In the genomic region with DNA sequence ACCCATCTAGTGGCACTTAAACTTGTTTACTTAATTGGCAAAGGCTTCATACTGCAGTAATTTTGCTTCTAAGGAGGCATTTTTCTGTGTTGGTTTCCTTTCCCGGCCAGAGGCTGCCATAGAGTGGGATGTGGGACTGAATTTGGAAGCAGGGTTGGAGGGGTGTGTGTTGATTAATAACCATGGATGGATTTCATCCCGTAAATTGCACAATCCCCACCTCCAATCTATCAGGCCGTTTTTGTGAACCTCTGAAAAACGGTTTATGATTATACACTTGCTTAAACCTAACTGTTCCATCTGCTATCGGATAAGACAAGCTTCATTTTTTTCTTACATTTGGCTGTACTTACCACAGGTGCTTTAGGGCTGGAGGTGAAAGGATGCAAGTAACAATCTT, we compare ENCODE assay signal across 8 cellular contexts. TPM values are rescaled to one million over a fixed set of nuclear protein-coding genes. Genes with fewer than 3 reads are reported as not detected.
A peak's percentile ranks its signal among the peaks of the same experiment; 100 is the strongest.
DNase-seq lines count a peak whose midpoint lies in the region; ATAC-seq, FAIRE-seq and TF ChIP-seq lines count a peak whose summit lies in the region.

No MANE protein-coding gene starts in this region.

- peaks cover 3% of the 10 kb centered on the region for H3K23me2 ChIP-seq in H1 (ENCODE audit: low read depth, low read length)

- DNase-seq in Caco-2 (no peak), NB4 (ENCODE audit: low read depth) (no peak), H1 (ENCODE audit: low read depth in 1 of 2, low spot score in 2 of 2) (no peak), NCI-H526 (lab: John Stamatoyannopoulos, UW) (no peak), GM10266 (ENCODE audit: extremely low spot score) (no peak), NCI-H446 treated with DMSO at 0.1 percent for 48 hours (lab: John Stamatoyannopoulos, UW) (no peak)

- POLR2A ChIA-PET in Caco-2 (lab: Charles Lee) = interaction anchor here (0.5 kb wide), 1 partner anchor 37 kb away, joined by 3 read pairs; no protein-coding TSS in a partner anchor
- POLR2A ChIA-PET in H1 (lab: Charles Lee; ENCODE audit: partially characterized antibody) = interaction anchor here (1.2 kb wide), 1 partner anchor 10 kb away, joined by 3 read pairs; no protein-coding TSS in a partner anchor

- no peak overlapping the region for H3K14ac ChIP-seq in H1 (ENCODE audit: insufficient read length)

- H4K20me1 ChIP-seq in H1 (replicated peaks in 1 of 2; ENCODE audit: control insufficient read depth in 1 of 2, insufficient read depth in 2 of 2, low read length in 2 of 2) = peaks cover 0 to 2% of the 10 kb centered on the region in 2 experiments

- H3K4me1 ChIP-seq in Caco-2 (peaks cover 19% of the 10 kb centered on the region), H1 (replicated peaks in 1 of 4; ENCODE audit: control insufficient read depth in 3 of 4, insufficient read depth in 4 of 4, low read length in 3 of 4) (peaks cover 0 to 2% (median 2%) of the 10 kb centered on the region in 4 experiments; a peak in 3 of 7 replicates), neutrophil (ENCODE audit: control insufficient read depth in 1 of 2, insufficient read depth in 1 of 2, low read depth in 1 of 2, low read length in 1 of 2) (peaks cover 46 to 49% of the 10 kb centered on the region in 2 experiments)

- no peaks in the 10 kb centered on the region for H3K9me3 ChIP-seq in Caco-2
- no peaks in the 10 kb centered on the region for H3K9me3 ChIP-seq in H1 (ENCODE audit: insufficient read depth in 2 of 2, low read depth in 1 of 2, low read length in 1 of 2)
- H3K9me3 ChIP-seq in neutrophil = no peaks in the 10 kb centered on the region

- no TSS peak for BruUV-seq in Caco-2 (replicated peaks; lab: Mats Ljungman, UMichigan)

- no peak overlapping the region for H3K56ac ChIP-seq in H1 (replicated peaks; ENCODE audit: insufficient read length, low read depth, low read length)

- no peak overlapping the region for H3K23ac ChIP-seq in H1 (ENCODE audit: insufficient read length)

- intact Hi-C loops in Caco-2 (cut with micrococcal nuclease; ENCODE audit: unreplicated experiment) = loop anchor here (5.0 kb wide), 1 partner anchor 40 kb away; no protein-coding TSS in a partner anchor

- H3K4ac ChIP-seq in H1 (replicated peaks; ENCODE audit: insufficient read length, low read depth, low read length) = no peak overlapping the region

- no peak for ATAC-seq in HG02938 (IDR thresholded peaks at IDR 0.05; ENCODE audit: unreplicated experiment)

- H3K27me3 Mint-ChIP-seq in Caco-2 (ENCODE audit: insufficient read depth, unreplicated experiment) = no peaks in the 10 kb centered on the region

- H3K9ac ChIP-seq in H1 (replicated peaks in 1 of 4; ENCODE audit: extremely low read depth in 1 of 4, low read depth in 3 of 4, low read length in 3 of 4) = peak overlapping the region in 1 of 4 experiments; percentile 53; a peak in 3 of 7 replicates

- TF ChIP-seq RAD21 in H1 (IDR thresholded peaks at IDR 0.05 in 1 of 2, conservative IDR thresholded peaks at IDR 0.05 in 1 of 2; ENCODE audit: low read depth in 2 of 2, low read length in 2 of 2) = no peak

- no peak for TF ChIP-seq POLR2A in NB4 (IDR thresholded peaks at IDR 0.05; ENCODE audit: extremely low read depth, insufficient read length)
- no peak for TF ChIP-seq POLR2A in H1 (IDR thresholded peaks at IDR 0.05; ENCODE audit: control extremely low read depth in 1 of 2, low read depth in 2 of 2, low read length in 2 of 2)

- H3K79me2 ChIP-seq in H1 (ENCODE audit: control insufficient read depth in 1 of 2, insufficient read depth in 2 of 2, low read length in 2 of 2) = peaks cover 0 to 37% of the 10 kb centered on the region in 2 experiments; a peak in 2 of 4 replicates

- H2BK5ac ChIP-seq in H1 (ENCODE audit: low read depth, low read length) = no peak overlapping the region

- FAIRE-seq in H1 (lab: Jason Lieb, UNC) = no peak

- no peak overlapping the region for H2BK20ac ChIP-seq in H1 (ENCODE audit: low read length)

- H3K27ac Mint-ChIP-seq in Caco-2 (ENCODE audit: unreplicated experiment) = peak overlapping the region; percentile 93

- no peak overlapping the region for H4K91ac ChIP-seq in H1 (replicated peaks; ENCODE audit: insufficient read length, low read length)

- peaks cover 46% of the 10 kb centered on the region for H3K36me3 Mint-ChIP-seq in Caco-2 (ENCODE audit: insufficient read depth, unreplicated experiment)

- peak overlapping the region; percentile 99 for H3K4me3 Mint-ChIP-seq in Caco-2 (ENCODE audit: unreplicated experiment)

- 0 out of 2 replicates have a peak, but pooled peaks cover 3% of the 10 kb centered on the region for H3K79me1 ChIP-seq in H1 (ENCODE audit: low read depth, low read length)

- H3K18ac ChIP-seq in H1 (ENCODE audit: extremely low read depth, low read length) = no peak overlapping the region

- H4K5ac ChIP-seq in H1 (ENCODE audit: insufficient read length, low read depth, low read length) = no peak overlapping the region

- no peak overlapping the region for H4K8ac ChIP-seq in H1 (ENCODE audit: extremely low read depth, insufficient read depth, low read length)

- no peak overlapping the region for H2BK120ac ChIP-seq in H1 (replicated peaks; ENCODE audit: low read depth, low read length)

- no peak for TF ChIP-seq EP300 in H1 (IDR thresholded peaks at IDR 0.05; ENCODE audit: borderline replicate concordance in 1 of 2, low read depth in 2 of 2, low read length in 2 of 2)

- H3K4me1 Mint-ChIP-seq in Caco-2 (ENCODE audit: low read depth, unreplicated experiment) = peaks cover 21% of the 10 kb centered on the region

- no peak overlapping the region for H3K27ac ChIP-seq in H1 (ENCODE audit: low read depth, low read length)
- H3K27ac ChIP-seq in neutrophil = peak overlapping the region; percentile 91

- no peak overlapping the region for H2BK12ac ChIP-seq in H1 (ENCODE audit: low read depth, low read length)

- peak overlapping the region; percentile 97 for H3K4me3 ChIP-seq in Caco-2 (ENCODE audit: low read depth, low read length)
- peak overlapping the region; percentile 88 for H3K4me3 ChIP-seq in NB4 (ENCODE audit: low read depth, low read length)
- H3K4me3 ChIP-seq in H1 (ENCODE audit: extremely low read depth in 1 of 4, insufficient read depth in 2 of 4, low read depth in 3 of 4, low read length in 4 of 4) = peak overlapping the region; percentile 81 to 89 (median 84); a peak in 7 of 8 replicates
- H3K4me3 ChIP-seq in neutrophil (ENCODE audit: low read depth in 1 of 2, low read length in 1 of 2) = peak overlapping the region; percentile 86 to 99

- WGBS in H1 (ENCODE audit: extremely low coverage in 1 of 2, insufficient coverage in 1 of 2, insufficient read length in 1 of 2, insufficient replicate concordance in 2 of 2, low coverage in 1 of 2, low lambda C conversion rate in 2 of 2, missing lambda C conversion rate in 1 of 2), 2 experiments = 78% methylated on average over 5 of the region's 5 CpGs; no CpG with 5 or more reads in 1 of the 2 experiments

- no peaks in the 10 kb centered on the region for H3K27me3 ChIP-seq in Caco-2 (replicated peaks; ENCODE audit: control insufficient read depth, insufficient read depth, low read length)
- no peaks in the 10 kb centered on the region for H3K27me3 ChIP-seq in H1 (replicated peaks in 1 of 4; ENCODE audit: control insufficient read depth in 3 of 4, extremely low read depth in 1 of 4, insufficient read depth in 3 of 4, low read length in 3 of 4)
- H3K27me3 ChIP-seq in neutrophil = no peaks in the 10 kb centered on the region

- no peak overlapping the region for H2AK5ac ChIP-seq in H1 (ENCODE audit: low read depth, low read length)

- H3K4me2 ChIP-seq in H1 (ENCODE audit: insufficient read depth in 1 of 2, low read depth in 2 of 2, low read length in 2 of 2) = peak overlapping the region; percentile 83 to 87

- CTCF ChIA-PET in Caco-2 (lab: Charles Lee) (no interaction called here), H1 (lab: Charles Lee; ENCODE audit: partially characterized antibody) (interaction anchor here (0.9 kb wide), 1 partner anchor 146 kb away, joined by 3 read pairs; no protein-coding TSS in a partner anchor)

- H2AFZ ChIP-seq in H1 (ENCODE audit: low read length) = no peak overlapping the region

- TF ChIP-seq CTCF in Caco-2 (IDR thresholded peaks at IDR 0.05; ENCODE audit: insufficient read depth in 1 of 2, low read depth in 1 of 2, low read length in 1 of 2, severe bottlenecking in 1 of 2, unreplicated experiment in 1 of 2) = no peak
- TF ChIP-seq CTCF in NB4 (IDR thresholded peaks at IDR 0.05; ENCODE audit: low read depth, low read length) = no peak
- no peak for TF ChIP-seq CTCF in H1 (IDR thresholded peaks at IDR 0.05; ENCODE audit: control extremely low read depth in 1 of 3, insufficient read depth in 1 of 3, low read depth in 1 of 3, low read length in 3 of 3)
- no peak for TF ChIP-seq CTCF in neutrophil (IDR thresholded peaks at IDR 0.05)
- TF ChIP-seq CTCF in GM10266 (IDR thresholded peaks at IDR 0.05; ENCODE audit: control insufficient read depth, insufficient read depth, low read depth, missing control alignments) = no peak

- no peak overlapping the region for H2BK15ac ChIP-seq in H1 (ENCODE audit: low read length)

- H3K36me3 ChIP-seq in Caco-2 (ENCODE audit: control insufficient read depth, insufficient read depth, low read length) (no peaks in the 10 kb centered on the region), H1 (ENCODE audit: control insufficient read depth in 2 of 4, insufficient read depth in 4 of 4, low read length in 3 of 4) (peaks cover 0 to 4% (median 0%) of the 10 kb centered on the region in 4 experiments; a peak in 1 of 8 replicates), neutrophil (no peaks in the 10 kb centered on the region)

- no peaks in the 10 kb centered on the region for H3K9me3 Mint-ChIP-seq in Caco-2 (ENCODE audit: unreplicated experiment)

RNA-seq across cellular contexts. Expression of a gene that starts 1.3 kb away (rescaled TPM):
- 18.9 and 19.6 TPM in 2 replicates for total RNA-seq in Caco-2 (2022)
- 22.1 and 23.3 TPM in 2 replicates for total RNA-seq in H1 (2021; fragmentation: NEBNext Ultra II Directional; extraction: Animal tissue kit (Norgen Biotek cat#: 25700))
- 13.2 and 29.2 TPM in 2 replicates for polyA plus RNA-seq in H1 (2011; rRNA removed)
- polyA plus RNA-seq in H1 (2011; cell fraction: cytosol; rRNA removed) = 25.3 TPM
- polyA plus RNA-seq in H1 (2011; cell fraction: nucleus; rRNA removed) = 5.3 TPM
- polyA plus RNA-seq in H1 (2012, experiment 1 of 2) = 20.7 to 26.5 TPM (median 21.8 TPM) in 4 replicates
- 8.7 TPM for polyA plus RNA-seq in H1 (2012, experiment 2 of 2)
- 29.7 TPM for polyA plus RNA-seq in H1 (2013, experiment 1 of 2)
- 29.7 TPM for polyA plus RNA-seq in H1 (2013, experiment 2 of 2)
- polyA minus RNA-seq in H1 (2011; rRNA and poly(A)+ RNA removed) = 9.9 and 10.8 TPM in 2 replicates
- 6.9 TPM for polyA minus RNA-seq in H1 (2011; cell fraction: cytosol; rRNA and poly(A)+ RNA removed)
- 8.3 TPM for polyA minus RNA-seq in H1 (2011; cell fraction: nucleus; rRNA and poly(A)+ RNA removed)

RNA-seq across cellular contexts. Expression of a gene that starts 1.6 kb away (rescaled TPM):
- 33.8 and 36.9 TPM in 2 replicates for total RNA-seq in Caco-2 (2022)
- 18.2 and 25.4 TPM in 2 replicates for total RNA-seq in H1 (2021; fragmentation: NEBNext Ultra II Directional; extraction: Animal tissue kit (Norgen Biotek cat#: 25700))
- 5.0 and 9.0 TPM in 2 replicates for polyA plus RNA-seq in H1 (2011; rRNA removed)
- polyA plus RNA-seq in H1 (2011; cell fraction: cytosol; rRNA removed) = 10.4 TPM
- 6.4 TPM for polyA plus RNA-seq in H1 (2011; cell fraction: nucleus; rRNA removed)
- 7.0 to 13.6 TPM (median 9.3 TPM) in 4 replicates for polyA plus RNA-seq in H1 (2012, experiment 1 of 2)
- 0.73 TPM for polyA plus RNA-seq in H1 (2012, experiment 2 of 2)
- polyA plus RNA-seq in H1 (2013, experiment 1 of 2) = 17.1 TPM
- 19.7 TPM for polyA plus RNA-seq in H1 (2013, experiment 2 of 2)
- 15.9 and 19.6 TPM in 2 replicates for polyA minus RNA-seq in H1 (2011; rRNA and poly(A)+ RNA removed)
- polyA minus RNA-seq in H1 (2011; cell fraction: cytosol; rRNA and poly(A)+ RNA removed) = 7.6 TPM
- polyA minus RNA-seq in H1 (2011; cell fraction: nucleus; rRNA and poly(A)+ RNA removed) = 33.7 TPM
